In the genomic region with DNA sequence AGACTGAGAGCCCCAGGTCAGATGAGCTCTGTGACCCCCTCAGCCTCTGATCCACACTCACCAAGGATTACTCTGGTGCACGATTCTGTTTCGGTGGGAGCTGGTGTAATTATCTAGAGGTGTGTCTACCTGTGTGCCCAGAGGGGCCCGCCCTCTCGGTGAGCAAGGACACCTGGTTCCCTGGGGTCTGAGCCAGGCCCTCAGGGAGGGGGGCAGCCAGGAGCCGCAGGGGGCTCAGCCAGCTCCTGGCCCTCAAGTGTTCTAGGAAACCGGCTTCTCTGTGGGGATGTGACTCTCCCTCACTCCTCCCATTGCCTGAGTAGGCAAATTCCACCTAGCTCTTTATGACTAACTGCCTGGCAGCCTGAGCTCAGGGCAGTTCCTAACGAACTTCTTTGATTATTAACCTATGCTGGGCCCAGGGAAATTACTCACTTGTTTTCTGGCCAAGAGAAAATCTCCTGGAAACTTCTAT, we compare ENCODE assay signal across 10 cellular contexts. TPM values are rescaled to one million over a fixed set of nuclear protein-coding genes. Genes with fewer than 3 reads are reported as not detected.
A peak's percentile ranks its signal among the peaks of the same experiment; 100 is the strongest.
DNase-seq lines count a peak whose midpoint lies in the region; ATAC-seq, FAIRE-seq and TF ChIP-seq lines count a peak whose summit lies in the region.
"Had no signal": no experiment of that assay in that cellular context is flagged by ENCODE, and none has a peak within 500 bp of the region (broad histone marks: within the 10 kb centered on the region; RNA-seq: fewer than 3 reads in every experiment).

No MANE protein-coding gene starts in this region.

- H2BK12ac ChIP-seq in H9 (ENCODE audit: insufficient read length, low read depth, low read length), result no peak overlapping the region

- H2BK15ac ChIP-seq in H9 (ENCODE audit: low read depth, low read length), result no peak overlapping the region

- no peak overlapping the region for H2BK5ac ChIP-seq in H9 (ENCODE audit: insufficient read length, low read length)

- H3K27ac Mint-ChIP-seq in H9, result no peak overlapping the region; a peak in 1 of 7 replicates
- H3K27ac Mint-ChIP-seq in naive thymus-derived CD8-positive, alpha-beta T cell, result no peak overlapping the region
- H3K27ac Mint-ChIP-seq: naive B cell had no signal

- no peaks in the 10 kb centered on the region for H3K27me3 Mint-ChIP-seq in H9 (ENCODE audit: low read depth)
- H3K27me3 Mint-ChIP-seq in activated T-cell treated with anti-CD3 and anti-CD28 coated beads, Interleukin-2, amount 50 U/mL, for 4 hours (ENCODE audit: low read depth), result peaks cover 17% of the 10 kb centered on the region
- peaks cover 7 to 32% (median 22%) of the 10 kb centered on the region in 5 donors for H3K27me3 Mint-ChIP-seq in naive thymus-derived CD8-positive, alpha-beta T cell

- no peak overlapping the region for H3K23ac ChIP-seq in H9 (ENCODE audit: insufficient read length, low read depth, low read length)

- no peak overlapping the region for H3K18ac ChIP-seq in H9 (ENCODE audit: insufficient read length, low read depth, low read length)

- H3K4me2 ChIP-seq in H9 (ENCODE audit: insufficient read depth, insufficient read length, low read length), result no peak overlapping the region

- intact Hi-C loops in pancreas (cut with DNase I), result no loop called here

- H4K20me1 ChIP-seq in H9 (ENCODE audit: control insufficient read depth, insufficient read depth, insufficient read length), result peaks cover 3% of the 10 kb centered on the region

- POLR2A ChIA-PET in HEK293 (lab: Yijun Ruan, JAX), result no interaction called here
- POLR2A ChIA-PET in naive thymus-derived CD8-positive, alpha-beta T cell (lab: Charles Lee), result no interaction called here

- H3K9me3 ChIP-seq in HEK293 (ENCODE audit: control insufficient read depth, insufficient read depth, low read depth, low read length) (no peaks in the 10 kb centered on the region), pancreas (no peaks in the 10 kb centered on the region), H9 (ENCODE audit: control insufficient read depth, low read depth, low read length) (no peaks in the 10 kb centered on the region)

- DNase-seq in RPMI8226 (peak; percentile 69), fibroblast of pulmonary artery (ENCODE audit: low read depth) (peak; percentile 68), pancreas (peak; percentile 29 to 65 (median 60)), H9 (no peak)
- no peak for DNase-seq in activated T-cell treated with anti-CD3 and anti-CD28 coated beads, Interleukin-2, amount 50 U/mL, for 4 hours
- no peak for DNase-seq in naive thymus-derived CD8-positive, alpha-beta T cell
- DNase-seq in effector CD4-positive, alpha-beta T cell, result no peak
- DNase-seq: naive B cell; stimulated activated CD8-positive, alpha-beta memory T cell treated with anti-CD3 and anti-CD28 coated beads, Interleukin-4, amount 100 ng/mL, for 48 hours had no signal

- H2BK120ac ChIP-seq in H9 (ENCODE audit: low read depth, low read length, poor library complexity, severe bottlenecking), result no peak overlapping the region

- no peak overlapping the region for H3K4ac ChIP-seq in H9 (ENCODE audit: low read depth, low read length)

- H2AK5ac ChIP-seq in H9 (ENCODE audit: insufficient read length, low read length), result no peak overlapping the region

- H3K4me3 ChIP-seq in HEK293 (ENCODE audit: low read depth, low read length), result no peak overlapping the region
- no peak overlapping the region for H3K4me3 ChIP-seq in fibroblast of pulmonary artery (replicated peaks; ENCODE audit: low read depth, low read length)
- no peak overlapping the region for H3K4me3 ChIP-seq in pancreas

- TF ChIP-seq CTCF in HEK293 (tag by site-specific recombination; IDR thresholded peaks at IDR 0.05), result no peak
- TF ChIP-seq CTCF in fibroblast of pulmonary artery (IDR thresholded peaks at IDR 0.05; ENCODE audit: low read length, missing control alignments), result no peak
- TF ChIP-seq CTCF in pancreas (IDR thresholded peaks at IDR 0.05), result no peak
- TF ChIP-seq CTCF in H9 (conservative IDR thresholded peaks at IDR 0.05), result no peak

- peak; percentile 91 to 94 (median 92) for ATAC-seq in pancreas
- no peak for ATAC-seq in activated T-cell treated with anti-CD3 and anti-CD28 coated beads, Interleukin-2, amount 50 U/mL, for 4 hours
- no peak for ATAC-seq in naive thymus-derived CD8-positive, alpha-beta T cell

- peaks cover 12% of the 10 kb centered on the region in 2 experiments for H3K9me3 Mint-ChIP-seq in H9
- no peaks in the 10 kb centered on the region for H3K9me3 Mint-ChIP-seq in activated T-cell treated with anti-CD3 and anti-CD28 coated beads, Interleukin-2, amount 50 U/mL, for 4 hours
- peaks cover 0 to 11% (median 6%) of the 10 kb centered on the region in 9 donors for H3K9me3 Mint-ChIP-seq in naive thymus-derived CD8-positive, alpha-beta T cell

- no peaks in the 10 kb centered on the region for H3K23me2 ChIP-seq in H9 (ENCODE audit: insufficient read length, low read depth, low read length, poor library complexity, severe bottlenecking)

- H4K91ac ChIP-seq in H9 (ENCODE audit: insufficient read length, low read depth, low read length), result no peak overlapping the region

- no peak overlapping the region for H2BK20ac ChIP-seq in H9 (ENCODE audit: low read depth, low read length, poor library complexity, severe bottlenecking)

- no peak overlapping the region for H4K5ac ChIP-seq in H9 (ENCODE audit: insufficient read length, low read depth, low read length)

- H3K9ac ChIP-seq in H9 (ENCODE audit: extremely low read depth, insufficient read length, low read length), result no peak overlapping the region

- H3K27ac ChIP-seq in HEK293 (ENCODE audit: extremely low read depth, low read depth, low read length) (no peak overlapping the region), pancreas (peak overlapping the region in 3 of 4 donors; percentile 8 to 69 (median 66)), H9 (ENCODE audit: insufficient read length, low read depth, low read length) (no peak overlapping the region)

- H4K8ac ChIP-seq in H9 (replicated peaks; ENCODE audit: insufficient read length, low read depth, low read length), result no peak overlapping the region

- H2AFZ ChIP-seq in H9 (ENCODE audit: low read length), result no peak overlapping the region

- H3K4me3 Mint-ChIP-seq in H9, result no peak overlapping the region
- H3K4me3 Mint-ChIP-seq in activated T-cell treated with anti-CD3 and anti-CD28 coated beads, Interleukin-2, amount 50 U/mL, for 4 hours, result no peak overlapping the region
- no peak overlapping the region for H3K4me3 Mint-ChIP-seq in naive thymus-derived CD8-positive, alpha-beta T cell
- H3K4me3 Mint-ChIP-seq: naive B cell had no signal

- H3K27me3 ChIP-seq in pancreas (no peaks in the 10 kb centered on the region), H9 (ENCODE audit: insufficient read depth, low read length) (peaks cover 2% of the 10 kb centered on the region; the same call in 1 of the 2 replicates)

- H3K14ac ChIP-seq in H9 (ENCODE audit: insufficient read depth, low read length), result no peak overlapping the region

- FAIRE-seq in pancreas (lab: Jason Lieb, UNC), result peak; percentile 20

- H3K79me1 ChIP-seq in H9 (ENCODE audit: insufficient read depth, low read depth, low read length, poor library complexity, severe bottlenecking), result peaks cover 9% of the 10 kb centered on the region

- peaks cover 15% of the 10 kb centered on the region; the same call in 1 of the 2 replicates for H3K79me2 ChIP-seq in H9 (ENCODE audit: insufficient read depth, low read length)

- CTCF ChIA-PET in HEK293 (lab: Yijun Ruan, JAX), result no interaction called here

- WGBS in pancreas, 2 donors, result 14 to 18% methylated on average over 7 of the region's 7 CpGs
- WGBS in H9 (ENCODE audit: extremely low coverage, insufficient read length, low lambda C conversion rate), result no CpG with 5 or more reads among the region's 7 CpGs

- H3K4me1 ChIP-seq in HEK293 (ENCODE audit: control insufficient read depth, insufficient read depth, low read length), result no peaks in the 10 kb centered on the region; the same call in 1 of the 2 replicates
- peaks cover 0 to 11% (median 10%) of the 10 kb centered on the region in 3 donors for H3K4me1 ChIP-seq in pancreas
- peaks cover 2% of the 10 kb centered on the region; the same call in 1 of the 2 replicates for H3K4me1 ChIP-seq in H9 (ENCODE audit: insufficient read depth, low read length)

- H3K36me3 ChIP-seq in HEK293 (ENCODE audit: control insufficient read depth in 2 of 2, insufficient read depth in 1 of 2, low read length in 2 of 2) (no peaks in the 10 kb centered on the region), pancreas (no peaks in the 10 kb centered on the region)

- peaks cover 8 to 23% (median 12%) of the 10 kb centered on the region in 3 experiments for H3K36me3 Mint-ChIP-seq in H9 (ENCODE audit: insufficient read depth in 1 of 3, low read depth in 3 of 3)
- no peaks in the 10 kb centered on the region for H3K36me3 Mint-ChIP-seq in activated T-cell treated with anti-CD3 and anti-CD28 coated beads, Interleukin-2, amount 50 U/mL, for 4 hours (ENCODE audit: insufficient read depth)
- H3K36me3 Mint-ChIP-seq in naive thymus-derived CD8-positive, alpha-beta T cell, result no peaks in the 10 kb centered on the region
- H3K36me3 Mint-ChIP-seq: naive B cell had no signal

- H3K4me1 Mint-ChIP-seq in H9, result peaks cover 35 to 40% of the 10 kb centered on the region in 2 experiments
- no peaks in the 10 kb centered on the region for H3K4me1 Mint-ChIP-seq in activated T-cell treated with anti-CD3 and anti-CD28 coated beads, Interleukin-2, amount 50 U/mL, for 4 hours (ENCODE audit: low read depth)
- no peaks in the 10 kb centered on the region for H3K4me1 Mint-ChIP-seq in naive thymus-derived CD8-positive, alpha-beta T cell
- H3K4me1 Mint-ChIP-seq: naive B cell had no signal

- no peak overlapping the region for H3K56ac ChIP-seq in H9 (ENCODE audit: insufficient read length, low read depth, low read length)

- H3T11ph ChIP-seq in H9 (ENCODE audit: low read length), result no peak overlapping the region

TF ChIP-seq in HEK293, 187 proteins besides CTCF, POLR2A, EP300 and RAD21 (continues in another document):
- no peak for TF ChIP-seq ZNF350 (tag by site-specific recombination; IDR thresholded peaks at IDR 0.05)

RNA-seq across cellular contexts. Expression of gene AGAP1, which starts 17.4 kb away (rescaled TPM):
- 10 to 100 TPM; 16.1 to 27.6 (median 19.4) TPM for total RNA-seq in pancreas
- 1 to 10 TPM; 5.0 to 6.8 TPM for polyA plus RNA-seq in pancreas
- total RNA-seq in H9 (2021), result 24.8 and 25.8 TPM in 2 replicates
- 1 to 10 TPM; 1.9 to 2.6 (median 2.1) TPM for total RNA-seq in activated T-cell treated with anti-CD3 and anti-CD28 coated beads, Interleukin-2, amount 50 U/mL, for 4 hours
- under 1 TPM; 0.47 to 0.52 TPM for total RNA-seq in naive thymus-derived CD8-positive, alpha-beta T cell
- under 1 TPM in 2 of 3 donors, not detected in 1; 0.03 to 0.10 TPM for polyA plus RNA-seq in naive thymus-derived CD8-positive, alpha-beta T cell

Comparison
In these comparisons a context has a peak if more than half of its experiments do, and no peak if none do; other contexts are left out.
1. H3K27ac ChIP-seq: peak in pancreas (3 of 4); none in HEK293 (single experiment) and H9 (single experiment).
2. DNase-seq: peak in RPMI8226 (single experiment), fibroblast of pulmonary artery (single experiment) and pancreas (6 of 6); none in H9 (single experiment), activated T-cell treated with anti-CD3 and anti-CD28 coated beads, Interleukin-2, amount 50 U/mL, for 4 hours (single experiment), naive thymus-derived CD8-positive, alpha-beta T cell (0 of 10) and effector CD4-positive, alpha-beta T cell (single experiment).
3. ATAC-seq: peak in pancreas (4 of 4); none in activated T-cell treated with anti-CD3 and anti-CD28 coated beads, Interleukin-2, amount 50 U/mL, for 4 hours (0 of 2) and naive thymus-derived CD8-positive, alpha-beta T cell (0 of 2).